In genomic region chr2:157627594-157628281, GRCh38 we compare ENCODE assay signal across 8 cellular contexts. TPM values are rescaled to one million over a fixed set of nuclear protein-coding genes. Genes with fewer than 3 reads are reported as not detected.
DNase-seq lines count a peak whose midpoint lies in the region; ATAC-seq and TF ChIP-seq lines count a peak whose summit lies in the region.

No MANE protein-coding gene starts in this region.

- TF ChIP-seq CTCF in BJ (IDR thresholded peaks at IDR 0.05; ENCODE audit: insufficient read depth, low read depth, low read length) (no peak), VCaP (conservative IDR thresholded peaks at IDR 0.05) (no peak), colonic mucosa (IDR thresholded peaks at IDR 0.05) (no peak)

- H3K9ac ChIP-seq in colonic mucosa (ENCODE audit: low read depth in 2 of 2, low read length in 2 of 2): peak overlapping the region; percentile 74 to 87

- H3K27me3 ChIP-seq in BJ (ENCODE audit: control insufficient read depth, insufficient read depth, low read length): peaks cover 5% of the 10 kb centered on the region
- no peaks in the 10 kb centered on the region for H3K27me3 ChIP-seq in colonic mucosa
- H3K27me3 ChIP-seq in mononuclear cell (ENCODE audit: insufficient read depth, low read length): peaks cover 30% of the 10 kb centered on the region

- no peaks in the 10 kb centered on the region for H3K36me3 ChIP-seq in BJ (ENCODE audit: control insufficient read depth, insufficient read depth, low read length)
- no peaks in the 10 kb centered on the region for H3K36me3 ChIP-seq in colonic mucosa

- peak overlapping the region; percentile 40 for H3K4me3 ChIP-seq in BJ (ENCODE audit: low read depth, low read length)
- peak overlapping the region; percentile 56 for H3K4me3 ChIP-seq in colonic mucosa
- H3K4me3 ChIP-seq in mononuclear cell (ENCODE audit: low read length): peak overlapping the region; percentile 41

- H3K27ac ChIP-seq in VCaP: peak overlapping the region; percentile 52; the same call in 1 of the 2 replicates
- H3K27ac ChIP-seq in colonic mucosa: peak overlapping the region; percentile 84

- no peak for DNase-seq in BJ (ENCODE audit: low read depth)
- DNase-seq in colonic mucosa: peak; percentile 85
- peak; percentile 39 for DNase-seq in stimulated activated naive CD4-positive, alpha-beta T cell treated with Interleukin-2 at 50 U/mL for 16 hours (lab: John Stamatoyannopoulos, UW)
- DNase-seq in NCI-H524 treated with DMSO at 0.1 percent for 48 hours (lab: John Stamatoyannopoulos, UW): no peak

- intact Hi-C loops in colonic mucosa (cut with DNase I): loop anchor here (10.0 kb wide), 1 partner anchor 133 kb away; no protein-coding TSS in a partner anchor

- H3K9me3 ChIP-seq in colonic mucosa: no peaks in the 10 kb centered on the region
- H3K9me3 ChIP-seq in mononuclear cell (ENCODE audit: low read depth, low read length): no peaks in the 10 kb centered on the region

- H3K4me1 ChIP-seq in colonic mucosa (no peaks in the 10 kb centered on the region), mononuclear cell (ENCODE audit: insufficient read depth, low read length) (peaks cover 23% of the 10 kb centered on the region)

- POLR2A ChIA-PET in BJ (lab: Charles Lee): interaction anchor here (0.6 kb wide), 1 partner anchor 326 kb away, joined by 3 read pairs; no protein-coding TSS in a partner anchor

- peak; percentile 17 for ATAC-seq in HG02642 (IDR thresholded peaks at IDR 0.05; ENCODE audit: poor library complexity, unreplicated experiment)
- no peak for ATAC-seq in GM21381 (IDR thresholded peaks at IDR 0.05; ENCODE audit: unreplicated experiment)

- CTCF ChIA-PET in BJ (lab: Yijun Ruan, JAX): interaction anchor here (0.6 to 1.8 kb wide), 8 partner anchors 9 to 325 kb away, joined by 3 to 6 read pairs (median 3); no protein-coding TSS in a partner anchor

RNA-seq across cellular contexts. Expression of gene ACVR1C, which starts 0.9 kb away (rescaled TPM):
- 0.01 and 0.04 TPM in 2 replicates for polyA plus RNA-seq in BJ (2011; rRNA removed)
- 0.10 TPM in 1 of 2 replicates, not detected in the other for polyA minus RNA-seq in BJ (2011; rRNA and poly(A)+ RNA removed)
- total RNA-seq in colonic mucosa (10 to 100 TPM in 1 of 2 donors, 1 to 10 TPM in 1; 5.7 to 18.2 TPM), mononuclear cell (4.1 TPM)

Comparison
In these comparisons a context has a peak if more than half of its experiments do, and no peak if none do; other contexts are left out.
1. DNase-seq: peak in colonic mucosa (single experiment) and stimulated activated naive CD4-positive, alpha-beta T cell treated with Interleukin-2 at 50 U/mL for 16 hours (single experiment); none in BJ (single experiment) and NCI-H524 treated with DMSO at 0.1 percent for 48 hours (single experiment).
2. Peak in every context shown above with its lines, with median percentiles within 50 percentile points of each other: H3K4me3 ChIP-seq.